In the genomic region with DNA sequence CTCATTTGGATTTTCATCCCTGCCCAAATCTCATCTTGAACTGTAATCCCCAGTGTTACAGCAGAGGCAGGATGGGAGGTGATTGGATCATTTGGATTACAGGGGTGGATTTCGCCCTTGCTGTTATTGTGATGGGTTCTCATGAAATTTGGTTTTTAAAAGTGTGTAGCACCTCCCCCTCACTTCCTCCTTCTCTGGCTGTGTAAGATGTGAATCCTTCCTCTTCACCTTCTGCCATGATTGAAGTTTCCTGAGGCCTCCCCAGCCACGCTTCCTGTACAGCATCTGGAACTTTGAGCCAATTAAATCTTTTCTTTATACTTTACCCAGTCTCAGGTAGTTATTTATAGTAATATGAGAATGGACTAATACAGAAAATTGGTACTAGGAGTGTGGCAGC, we compare ENCODE assay signal across 26 cellular contexts.
"Had no signal": no experiment of that assay in that cellular context is flagged by ENCODE, and none has a peak within 500 bp of the region (broad histone marks: within the 10 kb centered on the region; RNA-seq: fewer than 3 reads in every experiment).

No MANE protein-coding gene starts in this region.

- H3K9ac ChIP-seq: neural progenitor cell had no signal

- H3K36me3 ChIP-seq: neural progenitor cell had no signal

- FAIRE-seq: endothelial cell of umbilical vein, islet of Langerhans had no signal

- H3K9me3 ChIP-seq: psoas muscle, thyroid gland had no signal

- H3K4me3 ChIP-seq: esophagus muscularis mucosa, gastroesophageal sphincter, heart left ventricle, hepatocyte, left lung, neural progenitor cell, psoas muscle, sigmoid colon, stomach, thyroid gland, vagina had no signal

- H3K4me1 ChIP-seq: foreskin keratinocyte, left lung, neural progenitor cell, psoas muscle, sigmoid colon, stomach, thyroid gland had no signal

- H3K27ac ChIP-seq: esophagus muscularis mucosa, foreskin keratinocyte, gastroesophageal sphincter, heart left ventricle, hepatocyte, left lung, neural progenitor cell, psoas muscle, sigmoid colon, stomach, thyroid gland, vagina had no signal

- DNase-seq: dermis blood vessel endothelial cell; effector memory CD4-positive, alpha-beta T cell; foreskin keratinocyte; heart left ventricle; left cardiac atrium; left lung; mesendoderm; midbrain; naive thymus-derived CD4-positive, alpha-beta T cell; posterior cingulate gyrus; psoas muscle; right cardiac atrium; sigmoid colon; stimulated activated CD4-positive, alpha-beta T cell treated with anti-CD3 and anti-CD28 coated beads, Interleukin-2, amount 100 ng/mL, for 24 hours; stimulated activated CD4-positive, alpha-beta T cell treated with anti-CD3 and anti-CD28 coated beads, Interleukin-4, amount 100 ng/mL, for 24 hours; stimulated activated naive CD4-positive, alpha-beta T cell treated with Interleukin-2 at 50 U/mL for 16 hours; stomach; thyroid gland; trophoblast cell had no signal

- H3K27me3 ChIP-seq: esophagus muscularis mucosa, foreskin keratinocyte, gastroesophageal sphincter, heart left ventricle, hepatocyte, left lung, neural progenitor cell, sigmoid colon, stomach, thyroid gland, vagina had no signal

- H3K4me2 ChIP-seq: hepatocyte, neural progenitor cell had no signal
